ENCODE assay signal across 5 cellular contexts in genomic region chr11:124678416-124678815, GRCh38.
"Had no signal": no experiment of that assay in that cellular context is flagged by ENCODE, and none has a peak within 500 bp of the region (broad histone marks: within the 10 kb centered on the region; RNA-seq: fewer than 3 reads in every experiment).

No MANE protein-coding gene starts in this region.

- H3K4me2 ChIP-seq: GM23338, KMS-11 had no signal

- H3K4me3 ChIP-seq: GM23338 had no signal

- ATAC-seq: GM23338 had no signal

- DNase-seq: H9, HCEC 1CT, KBM-7 had no signal

- H3K9ac ChIP-seq: KMS-11 had no signal

- H3K27ac ChIP-seq: KMS-11 had no signal

- H2AFZ ChIP-seq: GM23338 had no signal
